ENCODE assay signal across 8 cellular contexts in the genomic region with DNA sequence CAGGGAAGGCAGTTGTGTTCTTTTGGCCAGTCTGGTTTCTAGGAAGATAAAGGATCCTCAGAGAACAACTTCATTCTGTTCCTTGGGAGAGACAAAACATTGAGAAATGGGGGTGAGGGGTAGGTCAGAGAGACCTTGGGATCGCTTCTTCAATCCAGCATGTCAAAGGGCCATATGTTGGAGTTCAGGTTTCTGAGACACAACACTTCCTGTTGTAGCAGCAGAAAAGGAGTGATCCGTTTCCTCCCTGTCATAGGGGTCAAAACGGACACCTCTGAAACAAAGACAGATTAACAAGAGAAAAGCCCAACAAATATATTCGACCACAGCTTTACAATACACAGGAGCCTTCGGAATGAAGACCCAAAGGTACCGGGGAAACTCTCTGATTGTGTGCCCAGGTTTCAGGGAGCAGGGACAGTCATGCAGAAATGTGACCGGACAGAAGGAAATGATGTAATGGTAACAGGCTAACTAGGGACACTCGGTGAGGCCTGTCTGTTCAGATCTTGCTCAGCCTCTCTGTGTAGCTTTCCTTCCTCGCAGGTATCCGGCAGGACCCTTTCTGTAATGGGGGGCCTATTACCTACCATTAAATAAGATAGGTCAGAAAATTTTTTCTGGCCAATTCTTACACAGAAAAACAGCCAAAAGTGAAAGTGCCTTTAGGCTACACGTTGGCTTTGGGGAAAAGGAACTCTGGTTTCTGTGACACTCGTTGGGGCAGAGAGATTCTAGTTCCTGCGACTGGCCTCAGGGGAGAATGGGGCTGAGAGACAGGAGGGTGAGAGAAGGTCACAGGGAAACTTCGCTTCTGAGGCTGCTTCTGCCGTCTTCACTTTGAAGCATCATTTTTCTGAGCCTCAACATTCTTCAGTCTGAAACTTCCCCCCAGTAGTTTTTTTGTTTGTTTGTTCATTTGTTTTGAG.
DNase-seq lines count a peak whose midpoint lies in the region; ATAC-seq and TF ChIP-seq lines count a peak whose summit lies in the region.
"Had no signal": no experiment of that assay in that cellular context is flagged by ENCODE, and none has a peak within 500 bp of the region (broad histone marks: within the 10 kb centered on the region; RNA-seq: fewer than 3 reads in every experiment).

No MANE protein-coding gene starts in this region.

- H3K9me3 Mint-ChIP-seq in type B pancreatic cell: peaks cover 11% of the 10 kb centered on the region

- H3K4me1 ChIP-seq in heart right ventricle: peaks cover 4 to 23% (median 12%) of the 10 kb centered on the region in 9 donors

- DNase-seq in heart right ventricle: peak in 1 of 2 donors; percentile 7
- no peak for DNase-seq in type B pancreatic cell (ENCODE audit: extremely low spot score, unreplicated experiment)
- DNase-seq in AML-193 (lab: John Stamatoyannopoulos, UW): no peak
- DNase-seq in NCI-H1105 treated with DMSO at 0.1 percent for 48 hours (lab: John Stamatoyannopoulos, UW): no peak
- DNase-seq: Kasumi-1 had no signal

- H3K27me3 Mint-ChIP-seq in type B pancreatic cell: no peaks in the 10 kb centered on the region

- WGBS in heart right ventricle, 2 donors: 49 to 71% methylated on average over 15 of the region's 15 CpGs

- peak; percentile 65 for ATAC-seq in GM21360 (IDR thresholded peaks at IDR 0.05; ENCODE audit: unreplicated experiment)
- peak; percentile 77 for ATAC-seq in HG03378 (IDR thresholded peaks at IDR 0.05; ENCODE audit: unreplicated experiment)
- peak in 6 of 8 donors; percentile 53 to 88 (median 72) for ATAC-seq in heart right ventricle
- no peak for ATAC-seq in HG02623 (IDR thresholded peaks at IDR 0.05; ENCODE audit: unreplicated experiment)

- peaks cover 0 to 5% (median 0%) of the 10 kb centered on the region in 11 donors for H3K9me3 ChIP-seq in heart right ventricle

- H3K4me1 Mint-ChIP-seq in type B pancreatic cell (ENCODE audit: unreplicated experiment): peaks cover 20% of the 10 kb centered on the region

- H3K27ac Mint-ChIP-seq in type B pancreatic cell: peak overlapping the region; percentile 17

- H3K4me3 Mint-ChIP-seq in type B pancreatic cell: no peak overlapping the region

- H3K27me3 ChIP-seq in heart right ventricle: no peaks in the 10 kb centered on the region

- peak overlapping the region in 9 of 10 donors; percentile 4 to 72 (median 54) for H3K27ac ChIP-seq in heart right ventricle

- intact Hi-C loops in heart right ventricle (cut with DNase I): no loop called here

- H3K4me3 ChIP-seq in heart right ventricle: peak overlapping the region in 3 of 10 donors; percentile 1 to 10 (median 4)

- H3K36me3 Mint-ChIP-seq in type B pancreatic cell: no peaks in the 10 kb centered on the region

- no peaks in the 10 kb centered on the region for H3K36me3 ChIP-seq in heart right ventricle

- no peak for TF ChIP-seq CTCF in heart right ventricle (IDR thresholded peaks at IDR 0.05)
- no peak for TF ChIP-seq CTCF in type B pancreatic cell (conservative IDR thresholded peaks at IDR 0.05)
